In the genomic region with DNA sequence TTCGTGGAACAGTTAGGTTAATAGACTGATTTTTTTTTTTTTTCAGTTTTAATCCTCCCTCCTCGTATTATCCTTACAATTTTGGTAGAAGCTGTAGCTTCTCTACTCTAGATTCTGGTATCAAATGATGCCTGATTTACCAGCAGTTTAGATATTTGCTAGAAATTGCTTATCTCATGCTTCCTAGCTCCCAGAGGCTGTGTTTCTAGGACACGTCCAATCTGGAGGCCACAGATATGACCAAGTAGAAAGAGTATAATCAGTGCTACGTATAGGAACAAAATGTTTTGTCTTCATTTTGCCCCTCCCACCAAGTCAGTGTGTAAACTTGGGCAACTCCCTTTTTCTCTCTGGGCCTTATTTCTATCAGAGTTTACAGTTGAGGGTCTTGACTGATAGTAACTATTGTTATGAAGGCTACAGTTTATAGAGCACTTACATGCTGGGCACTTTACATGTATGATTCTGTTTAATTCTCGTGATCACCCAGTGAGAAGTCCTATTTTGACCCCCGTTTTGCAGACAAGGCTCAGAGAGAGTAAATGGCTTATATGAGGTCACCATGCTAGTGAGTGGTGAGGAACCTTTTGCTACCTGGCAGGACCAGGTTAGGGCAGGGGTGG, we compare ENCODE assay signal across 30 cellular contexts.
"Had no signal": no experiment of that assay in that cellular context is flagged by ENCODE, and none has a peak within 500 bp of the region (broad histone marks: within the 10 kb centered on the region; RNA-seq: fewer than 3 reads in every experiment).

No MANE protein-coding gene starts in this region.

- H3K9ac ChIP-seq: neural progenitor cell had no signal

- H3K4me2 ChIP-seq: hepatocyte, neural progenitor cell had no signal

- H3K9me3 ChIP-seq: adrenal gland, colonic mucosa, testis, transverse colon had no signal

- FAIRE-seq: endometrium, frontal cortex, keratinocyte had no signal

- H3K4me3 ChIP-seq: adrenal gland, cardiac muscle cell, colonic mucosa, hepatocyte, neural progenitor cell, testis, transverse colon had no signal

- H3K4me1 ChIP-seq: neural progenitor cell, testis had no signal

- H3K27ac ChIP-seq: adrenal gland, cardiac muscle cell, colonic mucosa, epithelial cell of prostate, hepatocyte, neural progenitor cell, testis, transverse colon had no signal

- DNase-seq: activated CD4-positive, alpha-beta memory T cell treated with anti-CD3 and anti-CD28 coated beads for 36 hours; activated CD4-positive, alpha-beta T cell treated with anti-CD3 and anti-CD28 coated beads for 48 hours; activated CD8-positive, alpha-beta memory T cell treated with anti-CD3 and anti-CD28 coated beads, Interleukin-2, amount 50 U/mL, for 4 hours; activated effector memory CD4-positive, alpha-beta T cell treated with anti-CD3 and anti-CD28 coated beads, Interleukin-2, amount 50 U/mL, for 16 hours; activated naive CD4-positive, alpha-beta T cell treated with anti-CD3 and anti-CD28 coated beads for 36 hours; activated naive CD8-positive, alpha-beta T cell treated with anti-CD3 and anti-CD28 coated beads for 36 hours; activated T-cell treated with anti-CD3 and anti-CD28 coated beads, Interleukin-2, amount 50 U/mL, for 1 hour; aorta; cerebellar nuclear complex; colonic mucosa; effector CD8-positive, alpha-beta T cell; glutamatergic neuron; left cardiac atrium; natural killer cell; occipital lobe; posterior cingulate gyrus; stimulated activated CD4-positive, alpha-beta T cell treated with anti-CD3 and anti-CD28 coated beads, Interleukin-2, amount 100 ng/mL, for 48 hours; stimulated activated naive CD4-positive, alpha-beta T cell treated with Interleukin-2 at 50 U/mL for 16 hours; SW 1271; T-helper 9 cell; testis; transverse colon had no signal

- ATAC-seq: natural killer cell had no signal

- H3K27me3 ChIP-seq: adrenal gland, cardiac muscle cell, colonic mucosa, hepatocyte, neural progenitor cell, testis, transverse colon had no signal

- H2AFZ ChIP-seq: hepatocyte, neural progenitor cell had no signal

- H3K36me3 ChIP-seq: neural progenitor cell had no signal
